Comparison of ENCODE assay signal across 9 cellular contexts in the genomic region with DNA sequence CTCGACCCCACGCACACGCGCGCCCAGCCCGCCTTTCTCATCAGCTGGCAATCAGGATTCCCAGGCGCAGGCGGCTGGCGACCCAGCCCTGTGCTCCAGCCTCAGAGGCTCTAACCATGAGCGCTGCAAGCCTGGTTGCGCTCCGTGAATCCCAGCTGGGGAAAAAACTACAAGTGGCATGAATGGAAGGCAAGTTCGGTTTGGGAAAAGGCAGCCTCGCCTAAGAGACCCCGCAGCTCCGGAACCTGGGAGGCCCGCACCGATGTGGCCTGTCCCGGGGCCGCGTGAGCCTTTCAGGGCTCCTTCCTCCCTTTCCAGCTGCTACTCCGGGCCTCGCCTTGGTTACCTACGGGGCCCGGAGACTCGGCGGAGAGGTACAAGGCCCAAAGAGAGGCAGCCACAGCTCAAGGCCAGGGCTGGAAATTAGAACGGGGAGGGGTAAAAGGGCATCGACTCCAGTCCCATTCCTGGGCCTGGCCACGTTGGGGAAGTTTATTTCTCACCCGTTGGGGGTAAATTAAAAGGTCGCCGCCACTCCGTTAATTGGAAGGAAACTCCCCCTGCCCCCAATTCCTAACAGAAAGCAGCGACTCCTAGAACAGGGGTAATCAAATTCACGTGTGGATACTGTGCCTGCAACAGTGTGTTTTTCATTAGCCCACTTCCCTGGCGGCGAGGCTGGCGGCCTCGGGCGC.
DNase-seq lines count a peak whose midpoint lies in the region; ATAC-seq and TF ChIP-seq lines count a peak whose summit lies in the region.
"Had no signal": no experiment of that assay in that cellular context is flagged by ENCODE, and none has a peak within 500 bp of the region (broad histone marks: within the 10 kb centered on the region; RNA-seq: fewer than 3 reads in every experiment).

No MANE protein-coding gene starts in this region.

- no peaks in the 10 kb centered on the region for H3K9me3 ChIP-seq in HEK293 (ENCODE audit: control insufficient read depth, insufficient read depth, low read depth, low read length)

- TF ChIP-seq CTCF in C4-2B (conservative IDR thresholded peaks at IDR 0.05), result no peak
- 0 out of 2 replicates have a peak, but pooled peaks have one; percentile 1 for TF ChIP-seq CTCF in HEK293 (tag by site-specific recombination; IDR thresholded peaks at IDR 0.05)
- no peak for TF ChIP-seq CTCF in nephron (IDR thresholded peaks at IDR 0.05; ENCODE audit: unreplicated experiment in 3 of 3)

- H3K27me3 Mint-ChIP-seq in dendritic cell treated with granulocyte-macrophage colony-stimulating factor and Interleukin-4, amounts not matched to agents 40 ng/mL and 50 ng/mL, for 4 days, result peaks cover 90% of the 10 kb centered on the region
- peaks cover 8% of the 10 kb centered on the region for H3K27me3 Mint-ChIP-seq in nephron (ENCODE audit: low read depth)

- no peaks in the 10 kb centered on the region for H3K36me3 Mint-ChIP-seq in dendritic cell treated with granulocyte-macrophage colony-stimulating factor and Interleukin-4, amounts not matched to agents 40 ng/mL and 50 ng/mL, for 4 days (ENCODE audit: low read depth)
- H3K36me3 Mint-ChIP-seq in nephron (ENCODE audit: low read depth), result peaks cover 82% of the 10 kb centered on the region

- no peak for DNase-seq in OCI-M1 (lab: John Stamatoyannopoulos, UW)
- no peak for DNase-seq in SKM-1 treated with dmso at 0.1 percent for 144 hours (lab: John Stamatoyannopoulos, UW; ENCODE audit: unreplicated experiment)
- DNase-seq: NCI-H82 had no signal

- H3K9me3 Mint-ChIP-seq in dendritic cell treated with granulocyte-macrophage colony-stimulating factor and Interleukin-4, amounts not matched to agents 40 ng/mL and 50 ng/mL, for 4 days, result no peaks in the 10 kb centered on the region
- no peaks in the 10 kb centered on the region for H3K9me3 Mint-ChIP-seq in nephron

- H3K36me3 ChIP-seq in HEK293 (ENCODE audit: control insufficient read depth in 2 of 2, insufficient read depth in 1 of 2, low read length in 2 of 2), result peaks cover 25 to 48% of the 10 kb centered on the region in 2 experiments

- H3K27ac Mint-ChIP-seq in dendritic cell treated with granulocyte-macrophage colony-stimulating factor and Interleukin-4, amounts not matched to agents 40 ng/mL and 50 ng/mL, for 4 days, result no peak overlapping the region
- peak overlapping the region; percentile 99 to 100 (median 99) for H3K27ac Mint-ChIP-seq in nephron

- intact Hi-C loops in dendritic cell treated with granulocyte-macrophage colony-stimulating factor and Interleukin-4, amounts not matched to agents 40 ng/mL and 50 ng/mL, for 4 days (cut with micrococcal nuclease), result loop anchor here (5.0 to 10.0 kb wide), 3 partner anchors 1092 to 1304 kb away; no protein-coding TSS in a partner anchor

- H3K4me1 ChIP-seq in HEK293 (ENCODE audit: control insufficient read depth, insufficient read depth, low read length), result peaks cover 7% of the 10 kb centered on the region; the same call in 1 of the 2 replicates

- POLR2A ChIA-PET in HEK293 (lab: Yijun Ruan, JAX), result interaction anchor here (0.5 to 2.5 kb wide), 11 partner anchors 8 to 1304 kb away, joined by 3 to 21 read pairs (median 6); a partner anchor contains a TSS

- ATAC-seq in HG03342 (IDR thresholded peaks at IDR 0.05; ENCODE audit: unreplicated experiment), result no peak
- ATAC-seq in HG03457 (IDR thresholded peaks at IDR 0.05; ENCODE audit: unreplicated experiment), result no peak

- H3K27ac ChIP-seq in C4-2B, result peak overlapping the region; percentile 51
- peak overlapping the region; percentile 100 for H3K27ac ChIP-seq in HEK293 (ENCODE audit: extremely low read depth, low read depth, low read length)

- H3K4me3 ChIP-seq in HEK293 (ENCODE audit: low read depth, low read length), result peak overlapping the region; percentile 76

- H3K4me1 Mint-ChIP-seq in dendritic cell treated with granulocyte-macrophage colony-stimulating factor and Interleukin-4, amounts not matched to agents 40 ng/mL and 50 ng/mL, for 4 days (ENCODE audit: low read depth), result peaks cover 73% of the 10 kb centered on the region
- peaks cover 23% of the 10 kb centered on the region for H3K4me1 Mint-ChIP-seq in nephron

- CTCF ChIA-PET in HEK293 (lab: Yijun Ruan, JAX), result interaction anchor here (0.6 to 1.6 kb wide), 4 partner anchors 12 to 29 kb away, joined by 3 to 4 read pairs (median 3); no protein-coding TSS in a partner anchor

- peak overlapping the region; percentile 74 for H3K4me3 Mint-ChIP-seq in dendritic cell treated with granulocyte-macrophage colony-stimulating factor and Interleukin-4, amounts not matched to agents 40 ng/mL and 50 ng/mL, for 4 days
- H3K4me3 Mint-ChIP-seq in nephron, result peak overlapping the region; percentile 92 to 95 (median 93)

TF ChIP-seq in HEK293, 187 proteins besides CTCF, POLR2A, EP300 and RAD21 (continues in another document):
- TF ChIP-seq, protein P1, sequence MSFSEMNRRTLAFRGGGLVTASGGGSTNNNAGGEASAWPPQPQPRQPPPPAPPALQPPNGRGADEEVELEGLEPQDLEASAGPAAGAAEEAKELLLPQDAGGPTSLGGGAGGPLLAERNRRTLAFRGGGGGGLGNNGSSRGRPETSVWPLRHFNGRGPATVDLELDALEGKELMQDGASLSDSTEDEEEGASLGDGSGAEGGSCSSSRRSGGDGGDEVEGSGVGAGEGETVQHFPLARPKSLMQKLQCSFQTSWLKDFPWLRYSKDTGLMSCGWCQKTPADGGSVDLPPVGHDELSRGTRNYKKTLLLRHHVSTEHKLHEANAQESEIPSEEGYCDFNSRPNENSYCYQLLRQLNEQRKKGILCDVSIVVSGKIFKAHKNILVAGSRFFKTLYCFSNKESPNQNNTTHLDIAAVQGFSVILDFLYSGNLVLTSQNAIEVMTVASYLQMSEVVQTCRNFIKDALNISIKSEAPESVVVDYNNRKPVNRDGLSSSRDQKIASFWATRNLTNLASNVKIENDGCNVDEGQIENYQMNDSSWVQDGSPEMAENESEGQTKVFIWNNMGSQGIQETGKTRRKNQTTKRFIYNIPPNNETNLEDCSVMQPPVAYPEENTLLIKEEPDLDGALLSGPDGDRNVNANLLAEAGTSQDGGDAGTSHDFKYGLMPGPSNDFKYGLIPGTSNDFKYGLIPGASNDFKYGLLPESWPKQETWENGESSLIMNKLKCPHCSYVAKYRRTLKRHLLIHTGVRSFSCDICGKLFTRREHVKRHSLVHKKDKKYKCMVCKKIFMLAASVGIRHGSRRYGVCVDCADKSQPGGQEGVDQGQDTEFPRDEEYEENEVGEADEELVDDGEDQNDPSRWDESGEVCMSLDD (tag by site-specific recombination; IDR thresholded peaks at IDR 0.05), result 0 out of 2 replicates have a peak, but pooled peaks have one; percentile 19
- peak; percentile 11; the same call in 1 of the 2 replicates for TF ChIP-seq SP7 (tag by site-specific recombination; IDR thresholded peaks at IDR 0.05)
- TF ChIP-seq, protein P2, sequence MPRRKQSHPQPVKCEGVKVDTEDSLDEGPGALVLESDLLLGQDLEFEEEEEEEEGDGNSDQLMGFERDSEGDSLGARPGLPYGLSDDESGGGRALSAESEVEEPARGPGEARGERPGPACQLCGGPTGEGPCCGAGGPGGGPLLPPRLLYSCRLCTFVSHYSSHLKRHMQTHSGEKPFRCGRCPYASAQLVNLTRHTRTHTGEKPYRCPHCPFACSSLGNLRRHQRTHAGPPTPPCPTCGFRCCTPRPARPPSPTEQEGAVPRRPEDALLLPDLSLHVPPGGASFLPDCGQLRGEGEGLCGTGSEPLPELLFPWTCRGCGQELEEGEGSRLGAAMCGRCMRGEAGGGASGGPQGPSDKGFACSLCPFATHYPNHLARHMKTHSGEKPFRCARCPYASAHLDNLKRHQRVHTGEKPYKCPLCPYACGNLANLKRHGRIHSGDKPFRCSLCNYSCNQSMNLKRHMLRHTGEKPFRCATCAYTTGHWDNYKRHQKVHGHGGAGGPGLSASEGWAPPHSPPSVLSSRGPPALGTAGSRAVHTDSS (tag by site-specific recombination; IDR thresholded peaks at IDR 0.05), result 0 out of 2 replicates have a peak, but pooled peaks have one; percentile 63
- TF ChIP-seq, protein P3, sequence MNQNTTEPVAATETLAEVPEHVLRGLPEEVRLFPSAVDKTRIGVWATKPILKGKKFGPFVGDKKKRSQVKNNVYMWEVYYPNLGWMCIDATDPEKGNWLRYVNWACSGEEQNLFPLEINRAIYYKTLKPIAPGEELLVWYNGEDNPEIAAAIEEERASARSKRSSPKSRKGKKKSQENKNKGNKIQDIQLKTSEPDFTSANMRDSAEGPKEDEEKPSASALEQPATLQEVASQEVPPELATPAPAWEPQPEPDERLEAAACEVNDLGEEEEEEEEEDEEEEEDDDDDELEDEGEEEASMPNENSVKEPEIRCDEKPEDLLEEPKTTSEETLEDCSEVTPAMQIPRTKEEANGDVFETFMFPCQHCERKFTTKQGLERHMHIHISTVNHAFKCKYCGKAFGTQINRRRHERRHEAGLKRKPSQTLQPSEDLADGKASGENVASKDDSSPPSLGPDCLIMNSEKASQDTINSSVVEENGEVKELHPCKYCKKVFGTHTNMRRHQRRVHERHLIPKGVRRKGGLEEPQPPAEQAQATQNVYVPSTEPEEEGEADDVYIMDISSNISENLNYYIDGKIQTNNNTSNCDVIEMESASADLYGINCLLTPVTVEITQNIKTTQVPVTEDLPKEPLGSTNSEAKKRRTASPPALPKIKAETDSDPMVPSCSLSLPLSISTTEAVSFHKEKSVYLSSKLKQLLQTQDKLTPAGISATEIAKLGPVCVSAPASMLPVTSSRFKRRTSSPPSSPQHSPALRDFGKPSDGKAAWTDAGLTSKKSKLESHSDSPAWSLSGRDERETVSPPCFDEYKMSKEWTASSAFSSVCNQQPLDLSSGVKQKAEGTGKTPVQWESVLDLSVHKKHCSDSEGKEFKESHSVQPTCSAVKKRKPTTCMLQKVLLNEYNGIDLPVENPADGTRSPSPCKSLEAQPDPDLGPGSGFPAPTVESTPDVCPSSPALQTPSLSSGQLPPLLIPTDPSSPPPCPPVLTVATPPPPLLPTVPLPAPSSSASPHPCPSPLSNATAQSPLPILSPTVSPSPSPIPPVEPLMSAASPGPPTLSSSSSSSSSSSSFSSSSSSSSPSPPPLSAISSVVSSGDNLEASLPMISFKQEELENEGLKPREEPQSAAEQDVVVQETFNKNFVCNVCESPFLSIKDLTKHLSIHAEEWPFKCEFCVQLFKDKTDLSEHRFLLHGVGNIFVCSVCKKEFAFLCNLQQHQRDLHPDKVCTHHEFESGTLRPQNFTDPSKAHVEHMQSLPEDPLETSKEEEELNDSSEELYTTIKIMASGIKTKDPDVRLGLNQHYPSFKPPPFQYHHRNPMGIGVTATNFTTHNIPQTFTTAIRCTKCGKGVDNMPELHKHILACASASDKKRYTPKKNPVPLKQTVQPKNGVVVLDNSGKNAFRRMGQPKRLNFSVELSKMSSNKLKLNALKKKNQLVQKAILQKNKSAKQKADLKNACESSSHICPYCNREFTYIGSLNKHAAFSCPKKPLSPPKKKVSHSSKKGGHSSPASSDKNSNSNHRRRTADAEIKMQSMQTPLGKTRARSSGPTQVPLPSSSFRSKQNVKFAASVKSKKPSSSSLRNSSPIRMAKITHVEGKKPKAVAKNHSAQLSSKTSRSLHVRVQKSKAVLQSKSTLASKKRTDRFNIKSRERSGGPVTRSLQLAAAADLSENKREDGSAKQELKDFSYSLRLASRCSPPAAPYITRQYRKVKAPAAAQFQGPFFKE (tag by site-specific recombination; IDR thresholded peaks at IDR 0.05; ENCODE audit: borderline replicate concordance), result no peak
